Comparison of ENCODE assay signal across 8 cellular contexts in genomic region chr16:85935957-85936760, GRCh38.
DNase-seq lines count a peak whose midpoint lies in the region; ATAC-seq lines count a peak whose summit lies in the region.

No MANE protein-coding gene starts in this region.

- H3K4me1 Mint-ChIP-seq in central memory CD8-positive, alpha-beta T cell: peaks cover 69% of the 10 kb centered on the region

- DNase-seq in T-helper 2 cell (peak in 3 of 5 experiments; percentile 52 to 84 (median 83)), NCI-H82 treated with DMSO at 0.1 percent for 48 hours (lab: John Stamatoyannopoulos, UW; ENCODE audit: unreplicated experiment) (no peak), NCI-H1417 (lab: John Stamatoyannopoulos, UW) (no peak), EL (no peak)
- peak; percentile 53 to 74 for DNase-seq in central memory CD8-positive, alpha-beta T cell (ENCODE audit: low spot score in 2 of 2)
- DNase-seq in stimulated activated CD8-positive, alpha-beta memory T cell treated with anti-CD3 and anti-CD28 coated beads, Interleukin-4, amount 100 ng/mL, for 48 hours: peak; percentile 83

- H3K4me3 Mint-ChIP-seq in central memory CD8-positive, alpha-beta T cell: peak overlapping the region; percentile 74

- peaks cover 14% of the 10 kb centered on the region for H3K36me3 Mint-ChIP-seq in central memory CD8-positive, alpha-beta T cell (ENCODE audit: insufficient read depth)

- peak overlapping the region; percentile 92 for H3K27ac Mint-ChIP-seq in central memory CD8-positive, alpha-beta T cell (ENCODE audit: low read depth)

- ATAC-seq in GM18873 (IDR thresholded peaks at IDR 0.05; ENCODE audit: low FRiP score, unreplicated experiment): peak; percentile 72
- peak; percentile 57 for ATAC-seq in HG03064 (IDR thresholded peaks at IDR 0.05; ENCODE audit: low read depth, unreplicated experiment)
- peak; percentile 90 for ATAC-seq in central memory CD8-positive, alpha-beta T cell (replicated peaks; ENCODE audit: extremely low read depth, poor library complexity, severe bottlenecking)

- H3K9me3 Mint-ChIP-seq in central memory CD8-positive, alpha-beta T cell: no peaks in the 10 kb centered on the region

- no peaks in the 10 kb centered on the region for H3K27me3 Mint-ChIP-seq in central memory CD8-positive, alpha-beta T cell

Comparison
In these comparisons a context has a peak if more than half of its experiments do, and no peak if none do; other contexts are left out.
1. DNase-seq: peak in T-helper 2 cell (3 of 5), central memory CD8-positive, alpha-beta T cell (2 of 2) and stimulated activated CD8-positive, alpha-beta memory T cell treated with anti-CD3 and anti-CD28 coated beads, Interleukin-4, amount 100 ng/mL, for 48 hours (single experiment); none in NCI-H82 treated with DMSO at 0.1 percent for 48 hours (single experiment), NCI-H1417 (0 of 3) and EL (single experiment).
2. Peak in every context shown above with its lines, with median percentiles within 50 percentile points of each other: ATAC-seq.